Comparison of ENCODE assay signal across 8 cellular contexts in genomic region chr3:61927332-61927731, GRCh38.
DNase-seq lines count a peak whose midpoint lies in the region; ATAC-seq and TF ChIP-seq lines count a peak whose summit lies in the region.

No MANE protein-coding gene starts in this region.

- no peaks in the 10 kb centered on the region for H3K36me3 Mint-ChIP-seq in nephron (ENCODE audit: low read depth)

- TF ChIP-seq CTCF in fibroblast of pulmonary artery (IDR thresholded peaks at IDR 0.05; ENCODE audit: low read length, missing control alignments), result no peak
- no peak for TF ChIP-seq CTCF in nephron (IDR thresholded peaks at IDR 0.05; ENCODE audit: unreplicated experiment in 3 of 3)

- H3K4me3 ChIP-seq in fibroblast of pulmonary artery (replicated peaks; ENCODE audit: low read depth, low read length), result no peak overlapping the region

- DNase-seq in DMS 273 (lab: John Stamatoyannopoulos, UW; ENCODE audit: unreplicated experiment) (peak; percentile 7), DMS 273 treated with DMSO at 0.1 percent for 48 hours (lab: John Stamatoyannopoulos, UW) (no peak), fibroblast of pulmonary artery (ENCODE audit: low read depth) (peak; percentile 88), HuH-7.5 (ENCODE audit: low spot score) (no peak)

- H3K9me3 Mint-ChIP-seq in nephron, result no peaks in the 10 kb centered on the region

- peak overlapping the region; percentile 60 to 87 (median 86) for H3K27ac Mint-ChIP-seq in nephron

- ATAC-seq in HG02642 (IDR thresholded peaks at IDR 0.05; ENCODE audit: poor library complexity, unreplicated experiment) (no peak), GM18867 (IDR thresholded peaks at IDR 0.05; ENCODE audit: unreplicated experiment) (no peak), HG03520 (IDR thresholded peaks at IDR 0.05; ENCODE audit: unreplicated experiment) (no peak)

- peak overlapping the region in 2 of 3 experiments; percentile 11 to 32 for H3K4me3 Mint-ChIP-seq in nephron

- H3K4me1 Mint-ChIP-seq in nephron, result peaks cover 57% of the 10 kb centered on the region

- no peaks in the 10 kb centered on the region for H3K27me3 Mint-ChIP-seq in nephron (ENCODE audit: low read depth)

Comparison
In these comparisons a context has a peak if more than half of its experiments do, and no peak if none do; other contexts are left out.
1. DNase-seq: peak in DMS 273 (single experiment) and fibroblast of pulmonary artery (single experiment); none in DMS 273 treated with DMSO at 0.1 percent for 48 hours (single experiment) and HuH-7.5 (single experiment).